In genomic region chr4:84862064-84862463, GRCh38 we compare ENCODE assay signal across 18 cellular contexts.
DNase-seq lines count a peak whose midpoint lies in the region; ATAC-seq and TF ChIP-seq lines count a peak whose summit lies in the region.
"Had no signal": no experiment of that assay in that cellular context is flagged by ENCODE, and none has a peak within 500 bp of the region (broad histone marks: within the 10 kb centered on the region; RNA-seq: fewer than 3 reads in every experiment).

No MANE protein-coding gene starts in this region.

- H3K4me1 Mint-ChIP-seq in H9 (peaks cover 21 to 26% of the 10 kb centered on the region in 2 experiments), endothelial cell (ENCODE audit: unreplicated experiment) (peaks cover 34% of the 10 kb centered on the region)
- H3K4me1 Mint-ChIP-seq in naive thymus-derived CD8-positive, alpha-beta T cell: no peaks in the 10 kb centered on the region
- H3K4me1 Mint-ChIP-seq: CD4-positive, CD25-positive, alpha-beta regulatory T cell; CD8-positive, alpha-beta memory T cell had no signal

- H4K91ac ChIP-seq in H9 (ENCODE audit: insufficient read length, low read depth, low read length): no peak overlapping the region
- H4K91ac ChIP-seq in trophoblast cell (ENCODE audit: low read depth, low read length): no peak overlapping the region

- no peak overlapping the region for H3K4me3 Mint-ChIP-seq in H9
- H3K4me3 Mint-ChIP-seq in endothelial cell (ENCODE audit: unreplicated experiment): no peak overlapping the region
- no peak overlapping the region for H3K4me3 Mint-ChIP-seq in naive thymus-derived CD8-positive, alpha-beta T cell
- H3K4me3 Mint-ChIP-seq: CD4-positive, CD25-positive, alpha-beta regulatory T cell; CD8-positive, alpha-beta memory T cell had no signal

- H3K27me3 ChIP-seq in H9 (ENCODE audit: insufficient read depth, low read length) (no peaks in the 10 kb centered on the region), trophoblast cell (ENCODE audit: insufficient read depth, low read length) (no peaks in the 10 kb centered on the region)
- H3K27me3 ChIP-seq: BE2C had no signal

- H2BK12ac ChIP-seq in H9 (ENCODE audit: insufficient read length, low read depth, low read length) (no peak overlapping the region), trophoblast cell (ENCODE audit: low read length) (no peak overlapping the region)

- TF ChIP-seq CTCF in H9 (conservative IDR thresholded peaks at IDR 0.05) (no peak), endothelial cell (IDR thresholded peaks at IDR 0.05; ENCODE audit: unreplicated experiment) (no peak), GM10248 (IDR thresholded peaks at IDR 0.05; ENCODE audit: control extremely low read depth, extremely low read depth, low read depth, missing control alignments) (no peak)

- H3K27ac Mint-ChIP-seq in H9 (peak overlapping the region in 2 of 3 experiments; percentile 26 to 48; a peak in 2 of 7 replicates), endothelial cell (ENCODE audit: unreplicated experiment) (peak overlapping the region; percentile 86)
- H3K27ac Mint-ChIP-seq in naive thymus-derived CD8-positive, alpha-beta T cell: no peak overlapping the region
- H3K27ac Mint-ChIP-seq: CD4-positive, CD25-positive, alpha-beta regulatory T cell; CD8-positive, alpha-beta memory T cell had no signal

- no peaks in the 10 kb centered on the region for H3K9me3 ChIP-seq in H9 (ENCODE audit: control insufficient read depth, low read depth, low read length)
- no peaks in the 10 kb centered on the region for H3K9me3 ChIP-seq in trophoblast cell (ENCODE audit: insufficient read depth, low read depth, low read length)
- H3K9me3 ChIP-seq: BE2C had no signal

- no peak overlapping the region for H2BK120ac ChIP-seq in H9 (ENCODE audit: low read depth, low read length, poor library complexity, severe bottlenecking)
- no peak overlapping the region for H2BK120ac ChIP-seq in trophoblast cell (ENCODE audit: insufficient read depth, low read length, poor library complexity)

- POLR2A ChIA-PET in naive thymus-derived CD8-positive, alpha-beta T cell (lab: Charles Lee): no interaction called here
- POLR2A ChIA-PET in GM10248 (lab: Yijun Ruan, JAX): no interaction called here

- no peak overlapping the region for H3K23ac ChIP-seq in H9 (ENCODE audit: insufficient read length, low read depth, low read length)
- no peak overlapping the region for H3K23ac ChIP-seq in trophoblast cell (ENCODE audit: low read length)

- H2AFZ ChIP-seq in H9 (ENCODE audit: low read length) (no peak overlapping the region), trophoblast cell (ENCODE audit: insufficient read depth, low read length, poor library complexity) (no peak overlapping the region)

- H3K27ac ChIP-seq in H9 (ENCODE audit: insufficient read length, low read depth, low read length): no peak overlapping the region
- no peak overlapping the region for H3K27ac ChIP-seq in trophoblast cell (ENCODE audit: low read depth, low read length)

- H2BK15ac ChIP-seq in H9 (ENCODE audit: low read depth, low read length): no peak overlapping the region

- H4K8ac ChIP-seq in H9 (replicated peaks; ENCODE audit: insufficient read length, low read depth, low read length) (no peak overlapping the region), trophoblast cell (ENCODE audit: low read depth, low read length) (no peak overlapping the region)

- in situ Hi-C loops in G401 (cut with HindIII; ENCODE audit: low sequenced_read_pairs): no loop called here

- H2AK5ac ChIP-seq in H9 (ENCODE audit: insufficient read length, low read length) (no peak overlapping the region), trophoblast cell (ENCODE audit: low read length) (no peak overlapping the region)

- H3K79me1 ChIP-seq in H9 (ENCODE audit: insufficient read depth, low read depth, low read length, poor library complexity, severe bottlenecking): no peaks in the 10 kb centered on the region
- no peaks in the 10 kb centered on the region for H3K79me1 ChIP-seq in trophoblast cell (ENCODE audit: low read length)

- H3K4me2 ChIP-seq in H9 (ENCODE audit: insufficient read depth, insufficient read length, low read length) (no peak overlapping the region), trophoblast cell (ENCODE audit: low read length) (no peak overlapping the region)

- H3K36me3 Mint-ChIP-seq in H9 (ENCODE audit: insufficient read depth in 1 of 3, low read depth in 3 of 3) (peaks cover 3 to 16% (median 13%) of the 10 kb centered on the region in 3 experiments; a peak in 6 of 7 replicates), endothelial cell (ENCODE audit: low read depth, unreplicated experiment) (peaks cover 13% of the 10 kb centered on the region)
- H3K36me3 Mint-ChIP-seq in naive thymus-derived CD8-positive, alpha-beta T cell: no peaks in the 10 kb centered on the region
- H3K36me3 Mint-ChIP-seq: CD4-positive, CD25-positive, alpha-beta regulatory T cell; CD8-positive, alpha-beta memory T cell had no signal

- H4K12ac ChIP-seq in trophoblast cell (ENCODE audit: low read depth, low read length): no peak overlapping the region

- H3K23me2 ChIP-seq in H9 (ENCODE audit: insufficient read length, low read depth, low read length, poor library complexity, severe bottlenecking): no peaks in the 10 kb centered on the region

- no peak overlapping the region for H3K56ac ChIP-seq in H9 (ENCODE audit: insufficient read length, low read depth, low read length)

- DNase-seq in G401 (ENCODE audit: low spot score) (peak; percentile 63), H9 (no peak), endothelial cell (ENCODE audit: low spot score) (no peak), trophoblast cell (no peak), T-helper 2 cell (no peak), GM10248 (ENCODE audit: extremely low spot score) (no peak)
- DNase-seq in naive thymus-derived CD8-positive, alpha-beta T cell: no peak
- DNase-seq: ACHN; BE2C; CD4-positive, CD25-positive, alpha-beta regulatory T cell; CD8-positive, alpha-beta memory T cell; COR-L47; DMS 273 treated with DMSO at 0.1 percent for 48 hours; DMS79; GF-D8; GOT3; H7 had no signal

- WGBS in H9 (ENCODE audit: extremely low coverage, insufficient read length, low lambda C conversion rate): no CpG with 5 or more reads among the region's 2 CpGs
- WGBS in trophoblast cell (ENCODE audit: extremely low coverage, insufficient coverage, insufficient read length): no CpG with 5 or more reads among the region's 2 CpGs

- H3K14ac ChIP-seq in H9 (ENCODE audit: insufficient read depth, low read length) (no peak overlapping the region), trophoblast cell (ENCODE audit: low read length) (no peak overlapping the region)

- H4K5ac ChIP-seq in H9 (ENCODE audit: insufficient read length, low read depth, low read length): no peak overlapping the region

- H3K4ac ChIP-seq in H9 (ENCODE audit: low read depth, low read length) (no peak overlapping the region), trophoblast cell (ENCODE audit: low read depth, low read length) (no peak overlapping the region)

- H2BK5ac ChIP-seq in H9 (ENCODE audit: insufficient read length, low read length) (no peak overlapping the region), trophoblast cell (ENCODE audit: low read depth, low read length, poor library complexity) (no peak overlapping the region)

- H3K9me3 Mint-ChIP-seq in H9 (no peaks in the 10 kb centered on the region), endothelial cell (ENCODE audit: unreplicated experiment) (no peaks in the 10 kb centered on the region)
- no peaks in the 10 kb centered on the region for H3K9me3 Mint-ChIP-seq in naive thymus-derived CD8-positive, alpha-beta T cell

- CTCF ChIA-PET in GM10248 (lab: Yijun Ruan, JAX): interaction anchor here (1.1 kb wide), 1 partner anchor 10 kb away, joined by 3 read pairs; no protein-coding TSS in a partner anchor

- H2BK20ac ChIP-seq in H9 (ENCODE audit: low read depth, low read length, poor library complexity, severe bottlenecking): no peak overlapping the region

- H4K20me1 ChIP-seq in H9 (ENCODE audit: control insufficient read depth, insufficient read depth, insufficient read length): peaks cover 3% of the 10 kb centered on the region

- no peak overlapping the region for H3K4me3 ChIP-seq in trophoblast cell (ENCODE audit: low read depth, low read length)
- H3K4me3 ChIP-seq: GM12878 had no signal

- no peak overlapping the region for H3T11ph ChIP-seq in H9 (ENCODE audit: low read length)

- H3K36me3 ChIP-seq in trophoblast cell (ENCODE audit: control insufficient read depth in 1 of 2, insufficient read depth in 2 of 2, low read length in 2 of 2): peaks cover 2 to 5% of the 10 kb centered on the region in 2 experiments

- H3K27me3 Mint-ChIP-seq in H9 (ENCODE audit: low read depth) (no peaks in the 10 kb centered on the region), endothelial cell (ENCODE audit: unreplicated experiment) (peaks cover 2% of the 10 kb centered on the region)
- peaks cover 0 to 16% (median 5%) of the 10 kb centered on the region in 5 donors for H3K27me3 Mint-ChIP-seq in naive thymus-derived CD8-positive, alpha-beta T cell
- H3K27me3 Mint-ChIP-seq: CD4-positive, CD25-positive, alpha-beta regulatory T cell; CD8-positive, alpha-beta memory T cell had no signal

- ATAC-seq in naive thymus-derived CD8-positive, alpha-beta T cell: no peak
- ATAC-seq: GM12878 had no signal

- H3K18ac ChIP-seq in H9 (ENCODE audit: insufficient read length, low read depth, low read length) (no peak overlapping the region), trophoblast cell (ENCODE audit: low read length) (peak overlapping the region; percentile 78)

- H3K9ac ChIP-seq in H9 (ENCODE audit: extremely low read depth, insufficient read length, low read length): no peak overlapping the region
- H3K9ac ChIP-seq in trophoblast cell (ENCODE audit: low read length): no peak overlapping the region

- H3K79me2 ChIP-seq in H9 (ENCODE audit: insufficient read depth, low read length) (peaks cover 12% of the 10 kb centered on the region; the same call in 1 of the 2 replicates), trophoblast cell (ENCODE audit: control insufficient read depth, insufficient read depth, low read length, poor library complexity) (peaks cover 2% of the 10 kb centered on the region)

- H3K4me1 ChIP-seq in H9 (ENCODE audit: insufficient read depth, low read length) (peaks cover 4% of the 10 kb centered on the region; the same call in 1 of the 2 replicates), trophoblast cell (ENCODE audit: control insufficient read depth in 1 of 2, insufficient read depth in 2 of 2, low read length in 2 of 2) (peaks cover 9 to 11% of the 10 kb centered on the region in 2 experiments)

Comparison
In these comparisons a context has a peak if more than half of its experiments do, and no peak if none do; other contexts are left out.
1. H3K27ac Mint-ChIP-seq: peak in H9 (2 of 3) and endothelial cell (single experiment); none in naive thymus-derived CD8-positive, alpha-beta T cell (0 of 10).